1 cellular context compared by ENCODE assay signal in genomic region chr20:31833130-31833930, GRCh38.
TF ChIP-seq lines count a peak whose summit lies in the region.

No MANE protein-coding gene starts in this region.

TF ChIP-seq in K562, 482 proteins besides CTCF, POLR2A, EP300 and RAD21 (continued from another document):
- no peak for TF ChIP-seq ATF6 (CRISPR knock-in tag; IDR thresholded peaks at IDR 0.05)
- TF ChIP-seq XRCC3 (IDR thresholded peaks at IDR 0.05): no peak
- no peak for TF ChIP-seq CBFA2T3 (IDR thresholded peaks at IDR 0.05)
- TF ChIP-seq EP400 (IDR thresholded peaks at IDR 0.05): no peak
- peak; percentile 70; the same call in 1 of the 2 replicates for TF ChIP-seq STAG1 (CRISPR knock-in tag; IDR thresholded peaks at IDR 0.05; ENCODE audit: borderline replicate concordance)
- no peak for TF ChIP-seq TEAD4 (IDR thresholded peaks at IDR 0.05; ENCODE audit: low read length)
- TF ChIP-seq TEAD4 (CRISPR knock-in tag; IDR thresholded peaks at IDR 0.05; ENCODE audit: borderline replicate concordance): no peak
- TF ChIP-seq ATF7 (IDR thresholded peaks at IDR 0.05): no peak
